ENCODE assay signal across 16 cellular contexts in the genomic region with DNA sequence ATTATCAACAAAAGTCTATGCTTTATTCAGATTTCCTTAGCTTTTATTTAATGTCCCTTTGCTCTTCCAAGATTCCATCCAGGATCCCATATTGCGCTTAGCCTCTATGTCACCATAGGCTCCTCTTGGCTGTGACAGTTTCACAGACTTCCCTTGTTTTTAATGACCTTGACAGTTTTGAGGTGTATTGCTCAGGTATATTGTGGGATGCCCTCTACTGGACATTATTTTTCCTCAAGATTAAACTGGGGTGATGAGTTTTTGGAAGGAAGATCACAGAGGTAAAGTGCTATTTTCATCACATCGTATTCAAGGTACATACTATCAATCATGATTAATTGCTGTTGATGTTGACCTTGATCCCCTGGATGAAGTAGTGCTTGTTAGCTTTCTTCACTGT.
DNase-seq lines count a peak whose midpoint lies in the region; TF ChIP-seq lines count a peak whose summit lies in the region.
"Had no signal": no experiment of that assay in that cellular context is flagged by ENCODE, and none has a peak within 500 bp of the region (broad histone marks: within the 10 kb centered on the region; RNA-seq: fewer than 3 reads in every experiment).

No MANE protein-coding gene starts in this region.

- peaks cover 7% of the 10 kb centered on the region for H3K27me3 Mint-ChIP-seq in progenitor cell of endocrine pancreas

- peak; percentile 45 for TF ChIP-seq CTCF in progenitor cell of endocrine pancreas (IDR thresholded peaks at IDR 0.05; ENCODE audit: unreplicated experiment)

- H3K36me3 ChIP-seq in MG63 = no peaks in the 10 kb centered on the region
- H3K36me3 ChIP-seq: ovary, thoracic aorta had no signal

- H3K27ac Mint-ChIP-seq in progenitor cell of endocrine pancreas = no peak overlapping the region
- H3K27ac Mint-ChIP-seq: activated B cell treated with CpG ODN at 0.5 μM for 24 hours; activated naive CD4-positive, alpha-beta T cell treated with anti-CD3 and anti-CD28 coated beads, Interleukin-2, amount 50 U/mL, for 72 hours had no signal

- H3K27me3 ChIP-seq in MG63 = no peaks in the 10 kb centered on the region
- H3K27me3 ChIP-seq: ovary had no signal

- no peaks in the 10 kb centered on the region for H3K4me1 Mint-ChIP-seq in progenitor cell of endocrine pancreas (ENCODE audit: low read depth)
- H3K4me1 Mint-ChIP-seq: activated B cell treated with CpG ODN at 0.5 μM for 24 hours had no signal

- no peaks in the 10 kb centered on the region for H3K9me3 Mint-ChIP-seq in progenitor cell of endocrine pancreas (ENCODE audit: low read depth)
- H3K9me3 Mint-ChIP-seq: activated B cell treated with CpG ODN at 0.5 μM for 24 hours; activated naive CD4-positive, alpha-beta T cell treated with anti-CD3 and anti-CD28 coated beads, Interleukin-2, amount 50 U/mL, for 72 hours had no signal

- H3K4me3 Mint-ChIP-seq in progenitor cell of endocrine pancreas (ENCODE audit: low read depth) = no peak overlapping the region
- H3K4me3 Mint-ChIP-seq: activated B cell treated with CpG ODN at 0.5 μM for 24 hours had no signal

- H3K36me3 Mint-ChIP-seq in progenitor cell of endocrine pancreas (ENCODE audit: insufficient read depth) = no peaks in the 10 kb centered on the region
- H3K36me3 Mint-ChIP-seq: activated naive CD4-positive, alpha-beta T cell treated with anti-CD3 and anti-CD28 coated beads, Interleukin-2, amount 50 U/mL, for 72 hours had no signal

- peak; percentile 6 for DNase-seq in DMS 273 (lab: John Stamatoyannopoulos, UW; ENCODE audit: unreplicated experiment)
- DNase-seq in DMS 273 treated with DMSO at 0.1 percent for 48 hours (lab: John Stamatoyannopoulos, UW) = no peak
- DNase-seq in NAMALWA (ENCODE audit: low spot score) = peak; percentile 43
- DNase-seq in dermis blood vessel endothelial cell = peak; percentile 13
- DNase-seq in progenitor cell of endocrine pancreas (ENCODE audit: low spot score, unreplicated experiment) = no peak
- no peak for DNase-seq in A172 (ENCODE audit: low spot score)
- no peak for DNase-seq in islet precursor cell
- no peak for DNase-seq in MG63
- DNase-seq: activated B cell treated with CpG ODN at 0.5 μM for 24 hours; activated CD8-positive, alpha-beta memory T cell treated with anti-CD3 and anti-CD28 coated beads, Interleukin-2, amount 50 U/mL, for 4 hours; Calu3; NCI-H2107; ovary; stimulated activated CD4-positive, alpha-beta T cell treated with anti-CD3 and anti-CD28 coated beads, Interleukin-15, amount 100 ng/mL, for 24 hours had no signal

- no peak overlapping the region for H3K4me3 ChIP-seq in MG63
- H3K4me3 ChIP-seq: ovary, thoracic aorta had no signal

- no peaks in the 10 kb centered on the region for H3K9me3 ChIP-seq in MG63
- H3K9me3 ChIP-seq: ovary, thoracic aorta had no signal

Comparison
In these comparisons a context has a peak if more than half of its experiments do, and no peak if none do; other contexts are left out.
1. DNase-seq: peak in DMS 273 (single experiment), NAMALWA (single experiment) and dermis blood vessel endothelial cell (single experiment); none in DMS 273 treated with DMSO at 0.1 percent for 48 hours (single experiment), progenitor cell of endocrine pancreas (single experiment), A172 (single experiment), islet precursor cell (single experiment) and MG63 (single experiment).